ENCODE assay signal across 25 cellular contexts in genomic region chr16:9941245-9941644, GRCh38.
"Had no signal": no experiment of that assay in that cellular context is flagged by ENCODE, and none has a peak within 500 bp of the region (broad histone marks: within the 10 kb centered on the region; RNA-seq: fewer than 3 reads in every experiment).

No MANE protein-coding gene starts in this region.

- ATAC-seq: psoas muscle; right cardiac atrium; right lobe of liver; stimulated activated effector memory CD8-positive, alpha-beta T cell treated with anti-CD3 and anti-CD28 coated beads, Interleukin-12 subunit alpha, Interleukin-12 subunit beta, amount 100 ng/mL, for 72 hours; stimulated activated naive B cell treated with anti-CD40 and anti-IgM and Interleukin-4, amounts not matched to agents 10 μg/mL and 1 μg/mL and 100 μg/mL, for 72 hours had no signal

- H3K4me3 ChIP-seq: neural progenitor cell, ovary, psoas muscle, right lobe of liver, sigmoid colon, stomach, thoracic aorta, thyroid gland, tibial nerve, upper lobe of left lung, vagina had no signal

- H3K9me3 ChIP-seq: ovary, psoas muscle, right lobe of liver, sigmoid colon, stomach, thoracic aorta, thyroid gland, tibial nerve, upper lobe of left lung, vagina had no signal

- H3K27me3 ChIP-seq: neural progenitor cell, ovary, right lobe of liver, sigmoid colon, stomach, thyroid gland, tibial nerve, upper lobe of left lung, vagina had no signal

- H3K27ac ChIP-seq: neural progenitor cell, ovary, parathyroid adenoma, psoas muscle, right lobe of liver, sigmoid colon, stomach, thoracic aorta, thyroid gland, tibial nerve, upper lobe of left lung, vagina had no signal

- DNase-seq: occipital lobe; ovary; posterior cingulate gyrus; psoas muscle; right cardiac atrium; right lobe of liver; sigmoid colon; small intestine; stimulated activated CD4-positive, alpha-beta T cell treated with anti-CD3 and anti-CD28 coated beads, Interleukin-15, amount 100 ng/mL, for 24 hours; stimulated activated CD4-positive, alpha-beta T cell treated with anti-CD3 and anti-CD28 coated beads, Interleukin-2, amount 100 ng/mL, for 24 hours; stimulated activated CD4-positive, alpha-beta T cell treated with anti-CD3 and anti-CD28 coated beads, Interleukin-2, amount 100 ng/mL, for 48 hours; stimulated activated CD4-positive, alpha-beta T cell treated with anti-CD3 and anti-CD28 coated beads, Interleukin-4, amount 100 ng/mL, for 24 hours; stimulated activated naive B cell treated with anti-CD40 and anti-IgM and Interleukin-4, amounts not matched to agents 10 μg/mL and 1 μg/mL and 100 μg/mL, for 72 hours; stimulated activated naive CD4-positive, alpha-beta T cell treated with Interleukin-2 at 50 U/mL for 16 hours; stomach; thyroid gland; trophoblast cell; upper lobe of left lung had no signal

- H2AFZ ChIP-seq: neural progenitor cell, parathyroid adenoma had no signal

- H3K4me1 ChIP-seq: neural progenitor cell, parathyroid adenoma, psoas muscle, right lobe of liver, sigmoid colon, stomach, thyroid gland, tibial nerve, upper lobe of left lung, vagina had no signal

- H3K36me3 ChIP-seq: neural progenitor cell, ovary, right lobe of liver, sigmoid colon, stomach, thoracic aorta, thyroid gland, tibial nerve, upper lobe of left lung, vagina had no signal

- H3K79me2 ChIP-seq: parathyroid adenoma had no signal

- H3K4me2 ChIP-seq: neural progenitor cell had no signal

- FAIRE-seq: small intestine, urothelium cell line had no signal

- H3K9ac ChIP-seq: neural progenitor cell, parathyroid adenoma had no signal
